ENCODE assay signal across 9 cellular contexts in genomic region chr16:70018254-70018653, GRCh38.
A peak's percentile ranks its signal among the peaks of the same experiment; 100 is the strongest.
DNase-seq lines count a peak whose midpoint lies in the region; ATAC-seq and TF ChIP-seq lines count a peak whose summit lies in the region.
"Had no signal": no experiment of that assay in that cellular context is flagged by ENCODE, and none has a peak within 500 bp of the region (broad histone marks: within the 10 kb centered on the region; RNA-seq: fewer than 3 reads in every experiment).

No MANE protein-coding gene starts in this region.

- ATAC-seq in GM21381 (IDR thresholded peaks at IDR 0.05; ENCODE audit: unreplicated experiment) = no peak

- no peak overlapping the region for H3K4me3 ChIP-seq in fibroblast of villous mesenchyme (ENCODE audit: low read depth, low read length)
- H3K4me3 ChIP-seq: BLaER1 had no signal

- peak; percentile 20 for DNase-seq in NCI-H510A treated with DMSO at 0.1 percent for 48 hours (lab: John Stamatoyannopoulos, UW)
- DNase-seq in NCI-H510A (lab: John Stamatoyannopoulos, UW) = no peak
- peak; percentile 73 to 79 for DNase-seq in Kasumi-1 (lab: John Stamatoyannopoulos, UW)
- DNase-seq in activated CD4-positive, alpha-beta T cell treated with anti-CD3 and anti-CD28 coated beads, Interleukin-2, amount 50 U/mL, for 4 hours = peak; percentile 9 to 13
- no peak for DNase-seq in fibroblast of villous mesenchyme (ENCODE audit: low read depth)
- DNase-seq in stimulated activated CD4-positive, alpha-beta T cell treated with anti-CD3 and anti-CD28 coated beads, Interleukin-4, amount 100 ng/mL, for 4 hours = peak; percentile 5 to 42
- DNase-seq in NCI-H1417 treated with DMSO at 0.1 percent for 48 hours (lab: John Stamatoyannopoulos, UW) = no peak

- peak; percentile 26 for TF ChIP-seq CTCF in fibroblast of villous mesenchyme (IDR thresholded peaks at IDR 0.05; ENCODE audit: insufficient read depth, low read depth, low read length)

Comparison
In these comparisons a context has a peak if more than half of its experiments do, and no peak if none do; other contexts are left out.
1. DNase-seq: peak in NCI-H510A treated with DMSO at 0.1 percent for 48 hours (single experiment), Kasumi-1 (2 of 2), activated CD4-positive, alpha-beta T cell treated with anti-CD3 and anti-CD28 coated beads, Interleukin-2, amount 50 U/mL, for 4 hours (2 of 2) and stimulated activated CD4-positive, alpha-beta T cell treated with anti-CD3 and anti-CD28 coated beads, Interleukin-4, amount 100 ng/mL, for 4 hours (2 of 2); none in NCI-H510A (single experiment), fibroblast of villous mesenchyme (single experiment) and NCI-H1417 treated with DMSO at 0.1 percent for 48 hours (single experiment).